ENCODE assay signal across 15 cellular contexts in the genomic region with DNA sequence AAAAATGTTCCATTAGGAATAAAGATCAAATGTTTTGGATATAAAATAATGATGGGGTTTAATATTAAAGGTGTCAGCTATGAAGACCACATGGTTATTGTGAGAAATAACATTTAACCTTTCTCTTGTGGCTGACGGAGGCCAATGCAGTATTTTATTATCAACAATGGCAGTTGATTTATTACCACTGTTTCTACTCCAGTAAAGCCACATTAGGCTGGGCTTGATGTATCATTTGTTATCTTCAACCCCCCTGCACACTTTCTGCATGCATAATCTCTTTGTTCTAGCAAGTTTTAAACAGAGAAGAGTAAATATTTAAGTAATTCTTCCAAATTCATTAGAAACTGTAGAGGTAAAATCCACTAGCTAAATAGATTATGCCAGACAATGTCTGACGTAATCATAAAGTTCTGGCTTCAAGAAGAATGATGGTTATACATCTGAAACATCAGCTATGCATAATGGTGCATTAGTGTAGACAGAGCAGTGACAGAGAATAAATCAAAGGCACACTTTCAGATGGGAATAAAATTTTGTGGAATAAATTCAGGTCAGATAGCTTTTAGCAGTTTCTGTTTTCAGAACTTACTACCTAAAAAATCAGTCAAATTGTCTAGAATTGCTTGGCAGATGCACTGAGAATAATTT.
DNase-seq lines count a peak whose midpoint lies in the region; ATAC-seq and TF ChIP-seq lines count a peak whose summit lies in the region.
"Had no signal": no experiment of that assay in that cellular context is flagged by ENCODE, and none has a peak within 500 bp of the region (broad histone marks: within the 10 kb centered on the region; RNA-seq: fewer than 3 reads in every experiment).

No MANE protein-coding gene starts in this region.

- no peaks in the 10 kb centered on the region for H3K4me1 ChIP-seq in upper lobe of right lung
- H3K4me1 ChIP-seq: BLaER1 treated with 17β-estradiol and CSF1 and Interleukin-3, amounts not matched to agents 10 nM and 100 nM had no signal

- ATAC-seq in upper lobe of right lung, result no peak
- no peak for ATAC-seq in HG02623 (IDR thresholded peaks at IDR 0.05; ENCODE audit: unreplicated experiment)
- ATAC-seq: CD8-positive, alpha-beta T cell; HCT116 had no signal

- H3K27me3 ChIP-seq in upper lobe of right lung, result no peaks in the 10 kb centered on the region
- H3K27me3 ChIP-seq: BLaER1 treated with 17β-estradiol and CSF1 and Interleukin-3, amounts not matched to agents 10 nM and 100 nM had no signal

- no peak for TF ChIP-seq CTCF in upper lobe of right lung (IDR thresholded peaks at IDR 0.05)

- peak; percentile 11 for DNase-seq in NCI-H748 (lab: John Stamatoyannopoulos, UW; ENCODE audit: unreplicated experiment)
- DNase-seq in NCI-H748 treated with DMSO at 0.1 percent for 48 hours (lab: John Stamatoyannopoulos, UW), result no peak
- DNase-seq in DMS153 (lab: John Stamatoyannopoulos, UW), result peak; percentile 28
- peak; percentile 82 for DNase-seq in NCI-H69 (lab: John Stamatoyannopoulos, UW)
- peak; percentile 67 for DNase-seq in left kidney (ENCODE audit: low read depth, low spot score)
- no peak for DNase-seq in upper lobe of right lung
- no peak for DNase-seq in dedifferentiated amniotic fluid mesenchymal stem cell (ENCODE audit: extremely low spot score)
- DNase-seq: 8988T; Calu3; CD8-positive, alpha-beta T cell; GOT3; H7 had no signal

- H3K4me3 ChIP-seq in upper lobe of right lung, result no peak overlapping the region
- H3K4me3 ChIP-seq: BLaER1 treated with 17β-estradiol and CSF1 and Interleukin-3, amounts not matched to agents 10 nM and 100 nM had no signal

- no peaks in the 10 kb centered on the region for H3K9me3 ChIP-seq in upper lobe of right lung
- H3K9me3 ChIP-seq: BLaER1 treated with 17β-estradiol and CSF1 and Interleukin-3, amounts not matched to agents 10 nM and 100 nM had no signal

- intact Hi-C loops in upper lobe of right lung (cut with DNase I), result no loop called here

- H3K36me3 ChIP-seq in upper lobe of right lung, result no peaks in the 10 kb centered on the region
- H3K36me3 ChIP-seq: BLaER1 treated with 17β-estradiol and CSF1 and Interleukin-3, amounts not matched to agents 10 nM and 100 nM had no signal

- no peak overlapping the region for H3K27ac ChIP-seq in upper lobe of right lung
- H3K27ac ChIP-seq: BLaER1 treated with 17β-estradiol and CSF1 and Interleukin-3, amounts not matched to agents 10 nM and 100 nM had no signal

Comparison
In these comparisons a context has a peak if more than half of its experiments do, and no peak if none do; other contexts are left out.
1. DNase-seq: peak in NCI-H748 (single experiment), DMS153 (single experiment), NCI-H69 (single experiment) and left kidney (single experiment); none in NCI-H748 treated with DMSO at 0.1 percent for 48 hours (single experiment), upper lobe of right lung (single experiment) and dedifferentiated amniotic fluid mesenchymal stem cell (single experiment).